In the genomic region with DNA sequence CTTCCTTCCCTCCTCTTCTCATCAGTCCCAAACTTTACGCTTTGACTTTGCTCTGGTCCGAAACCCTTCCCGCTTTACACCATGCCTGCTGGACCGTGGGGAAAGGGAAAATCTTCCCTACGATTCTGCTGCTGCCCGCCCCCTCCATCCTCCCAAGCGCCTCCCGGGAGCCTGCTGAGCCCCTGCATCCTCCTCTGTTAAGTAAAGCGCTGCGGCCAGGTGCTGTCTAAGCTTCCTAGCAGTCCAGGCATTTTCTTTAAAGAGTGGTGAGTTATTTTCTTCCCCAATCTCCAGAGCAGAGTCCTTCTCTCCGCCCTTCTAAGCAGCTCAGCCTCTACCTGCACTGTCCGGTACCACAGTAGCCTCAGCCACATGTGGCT, we compare ENCODE assay signal across 20 cellular contexts.
"Had no signal": no experiment of that assay in that cellular context is flagged by ENCODE, and none has a peak within 500 bp of the region (broad histone marks: within the 10 kb centered on the region; RNA-seq: fewer than 3 reads in every experiment).

No MANE protein-coding gene starts in this region.

- H3K4me1 Mint-ChIP-seq: activated naive CD8-positive, alpha-beta T cell treated with anti-CD3 and anti-CD28 coated beads for 36 hours; T-helper 17 cell had no signal

- H3K27ac Mint-ChIP-seq: activated CD4-positive, alpha-beta memory T cell treated with anti-CD3 and anti-CD28 coated beads for 36 hours; activated naive CD8-positive, alpha-beta T cell treated with anti-CD3 and anti-CD28 coated beads for 36 hours; progenitor cell of endocrine pancreas; T-helper 17 cell had no signal

- H3K36me3 ChIP-seq: heart left ventricle, spleen, thyroid gland had no signal

- DNase-seq: activated CD4-positive, alpha-beta memory T cell treated with anti-CD3 and anti-CD28 coated beads for 36 hours; activated CD4-positive, alpha-beta T cell treated with anti-CD3 and anti-CD28 coated beads for 4 hours; activated CD4-positive, CD25-positive, alpha-beta regulatory T cell; activated naive CD4-positive, alpha-beta T cell treated with Interleukin-2 at 50 U/mL for 16 hours; activated naive CD8-positive, alpha-beta T cell treated with anti-CD3 and anti-CD28 coated beads for 36 hours; activated T-cell treated with anti-CD3 and anti-CD28 coated beads, Interleukin-2, amount 50 U/mL, for 48 hours; amniotic stem cell; body of pancreas; heart left ventricle; islet precursor cell; mesenchymal stem cell; retina; spleen; stimulated activated CD4-positive, alpha-beta T cell treated with anti-CD3 and anti-CD28 coated beads, Interleukin-4, amount 100 ng/mL, for 1 hour; stimulated activated naive CD4-positive, alpha-beta T cell treated with Interleukin-2 at 50 U/mL for 16 hours; SW 1271; T-helper 17 cell; thyroid gland had no signal

- H3K9me3 ChIP-seq: body of pancreas, thyroid gland had no signal

- H3K4me1 ChIP-seq: body of pancreas, heart left ventricle, spleen, thyroid gland had no signal

- H3K27ac ChIP-seq: body of pancreas, heart left ventricle, spleen, thyroid gland had no signal

- H3K4me3 Mint-ChIP-seq: activated CD4-positive, alpha-beta memory T cell treated with anti-CD3 and anti-CD28 coated beads for 36 hours; activated naive CD8-positive, alpha-beta T cell treated with anti-CD3 and anti-CD28 coated beads for 36 hours; neural crest cell; T-helper 17 cell had no signal

- ATAC-seq: body of pancreas, T-helper 17 cell had no signal

- H3K4me3 ChIP-seq: body of pancreas, heart left ventricle, spleen, thyroid gland had no signal

- H3K27me3 ChIP-seq: body of pancreas, thyroid gland had no signal

- H3K36me3 Mint-ChIP-seq: activated CD4-positive, alpha-beta memory T cell treated with anti-CD3 and anti-CD28 coated beads for 36 hours had no signal
